In genomic region chr10:91409869-91410637, GRCh38 we compare ENCODE assay signal across 8 cellular contexts. TPM values are rescaled to one million over a fixed set of nuclear protein-coding genes. Genes with fewer than 3 reads are reported as not detected.
A peak's percentile ranks its signal among the peaks of the same experiment; 100 is the strongest.
DNase-seq lines count a peak whose midpoint lies in the region; TF ChIP-seq lines count a peak whose summit lies in the region.

Gene HECTD2, plus strand, starts transcription at chr10:91410344. Its CDS starts 95 bp downstream, at chr10:91410439.

- H3K4me1 ChIP-seq in neutrophil (ENCODE audit: control insufficient read depth in 1 of 2, insufficient read depth in 1 of 2, low read depth in 1 of 2, low read length in 1 of 2), result peaks cover 12 to 16% of the 10 kb centered on the region in 2 experiments

- peaks cover 94% of the 10 kb centered on the region for H3K27me3 ChIP-seq in neutrophil

- peak; percentile 83 for TF ChIP-seq CTCF in GM20000 (IDR thresholded peaks at IDR 0.05; ENCODE audit: extremely low read depth, missing control alignments)
- TF ChIP-seq CTCF in neutrophil (IDR thresholded peaks at IDR 0.05), result no peak
- no peak for TF ChIP-seq CTCF in subcutaneous adipose tissue (IDR thresholded peaks at IDR 0.05; ENCODE audit: low read depth)

- peak; percentile 44 for DNase-seq in DMS153 treated with DMSO at 0.1 percent for 48 hours (lab: John Stamatoyannopoulos, UW; ENCODE audit: unreplicated experiment)
- peak; percentile 92 for DNase-seq in GM20000 (ENCODE audit: low spot score)
- peak; percentile 19 for DNase-seq in HS-27A (ENCODE audit: low read depth)
- peak; percentile 74 for DNase-seq in RPMI7951 (ENCODE audit: low read depth)
- DNase-seq in activated gamma-delta T cell treated with Interleukin-2 at 50 U/mL for 16 hours, result peak; percentile 76
- DNase-seq in foreskin melanocyte, result peak; percentile 55

- H3K4me3 ChIP-seq in neutrophil (ENCODE audit: low read depth in 1 of 2, low read length in 1 of 2), result peak within 1 kb of the TSS; percentile 64 to 66

- no peaks in the 10 kb centered on the region for H3K36me3 ChIP-seq in neutrophil

- no peaks in the 10 kb centered on the region for H3K9me3 ChIP-seq in neutrophil

- H3K27ac ChIP-seq in neutrophil, result no peak within 1 kb of the TSS

RNA-seq across cellular contexts. Expression of gene HECTD2, which starts in this region (rescaled TPM):
- 8.5 and 10.0 TPM in 2 replicates for total RNA-seq in RPMI7951 (2014; rRNA removed; shearing (Covaris generic))
- total RNA-seq in subcutaneous adipose tissue, result 10 to 100 TPM in 3 of 4 donors, 1 to 10 TPM in 1; 9.6 to 20.5 (median 20.3) TPM

Comparison
In these comparisons a context has a peak if more than half of its experiments do, and no peak if none do; other contexts are left out.
1. DNase-seq: peak in every context shown above with its lines; median percentile 92 in GM20000; 76 in activated gamma-delta T cell treated with Interleukin-2 at 50 U/mL for 16 hours; 74 in RPMI7951; 55 in foreskin melanocyte; 44 in DMS153 treated with DMSO at 0.1 percent for 48 hours; 19 in HS-27A.